Comparison of ENCODE assay signal across 16 cellular contexts in the genomic region with DNA sequence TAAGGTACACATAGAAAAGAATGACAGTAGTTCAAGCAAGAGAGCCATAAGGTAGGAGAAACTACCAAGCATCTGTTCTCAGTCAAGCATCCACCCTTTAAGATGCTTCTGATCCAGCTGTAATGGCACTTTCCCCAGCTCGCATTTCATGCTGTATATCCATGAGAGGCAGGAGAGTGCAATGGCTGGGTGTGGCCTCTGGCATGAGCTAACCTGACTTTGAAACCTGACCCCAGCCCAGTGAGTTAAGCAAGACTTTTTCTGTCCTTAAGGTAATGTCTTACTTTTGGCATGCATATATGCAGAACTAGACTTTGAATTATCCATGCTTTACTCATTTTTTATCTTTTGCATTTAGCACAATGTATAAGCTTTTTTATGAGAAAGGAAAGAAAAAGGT.
DNase-seq lines count a peak whose midpoint lies in the region; ATAC-seq and TF ChIP-seq lines count a peak whose summit lies in the region.
"Had no signal": no experiment of that assay in that cellular context is flagged by ENCODE, and none has a peak within 500 bp of the region (broad histone marks: within the 10 kb centered on the region; RNA-seq: fewer than 3 reads in every experiment).

No MANE protein-coding gene starts in this region.

- H3K9me3 ChIP-seq in left lung (no peaks in the 10 kb centered on the region), Peyer's patch (no peaks in the 10 kb centered on the region)

- H3K36me3 ChIP-seq in left lung (no peaks in the 10 kb centered on the region), Peyer's patch (no peaks in the 10 kb centered on the region)
- H3K36me3 ChIP-seq: heart right ventricle had no signal

- no peak overlapping the region for H3K4me3 Mint-ChIP-seq in WTC11
- H3K4me3 Mint-ChIP-seq in activated T-helper 1 cell treated with anti-CD3 and anti-CD28 coated beads, Interleukin-12 subunit alpha, Interleukin-12 subunit beta, Interleukin-2, Interleukin-4 antibody, amounts not matched to agents 30 ng/mL and 10 ng/mL and 1 ng/mL, durations not matched to agents 14 hours and 24 hours and 36 hours = no peak overlapping the region
- H3K4me3 Mint-ChIP-seq: natural killer cell treated with Interleukin-12 subunit alpha and Interleukin-12 subunit beta and Interleukin-15 and Interleukin-18, amount 100 ng/mL, for 72 hours had no signal

- no peaks in the 10 kb centered on the region for H3K27me3 Mint-ChIP-seq in WTC11 (ENCODE audit: low read depth)
- H3K27me3 Mint-ChIP-seq in activated T-helper 1 cell treated with anti-CD3 and anti-CD28 coated beads, Interleukin-12 subunit alpha, Interleukin-12 subunit beta, Interleukin-2, Interleukin-4 antibody, amounts not matched to agents 30 ng/mL and 10 ng/mL and 1 ng/mL, durations not matched to agents 14 hours and 24 hours and 36 hours (ENCODE audit: insufficient read depth) = no peaks in the 10 kb centered on the region
- H3K27me3 Mint-ChIP-seq: natural killer cell treated with Interleukin-12 subunit alpha and Interleukin-12 subunit beta and Interleukin-15 and Interleukin-18, amount 100 ng/mL, for 72 hours; progenitor cell of endocrine pancreas had no signal

- ATAC-seq in WTC11 (peak; percentile 94), left lung (peak; percentile 47), GM18907 (IDR thresholded peaks at IDR 0.05; ENCODE audit: unreplicated experiment) (no peak)
- ATAC-seq: heart right ventricle; natural killer cell treated with Interleukin-12 subunit alpha and Interleukin-12 subunit beta and Interleukin-15 and Interleukin-18, amount 100 ng/mL, for 72 hours had no signal

- DNase-seq in H4 (ENCODE audit: low spot score) (peak; percentile 39), NCI-H2171 treated with DMSO at 0.1 percent for 48 hours (lab: John Stamatoyannopoulos, UW) (peak; percentile 98), WTC11 (ENCODE audit: low spot score) (peak; percentile 28), left lung (no peak), Peyer's patch (no peak), 8988T (no peak)
- DNase-seq in activated T-helper 1 cell treated with anti-CD3 and anti-CD28 coated beads, Interleukin-12 subunit alpha, Interleukin-12 subunit beta, Interleukin-2, Interleukin-4 antibody, amounts not matched to agents 30 ng/mL and 10 ng/mL and 1 ng/mL, durations not matched to agents 14 hours and 24 hours and 36 hours (ENCODE audit: low spot score) = no peak
- DNase-seq: caudate nucleus; heart right ventricle; kidney glomerular epithelial cell; NCI-H1436; stimulated activated CD4-positive, alpha-beta T cell treated with anti-CD3 and anti-CD28 coated beads, Interleukin-4, amount 100 ng/mL, for 24 hours; T-helper 9 cell had no signal

- POLR2A ChIA-PET in WTC11 (lab: Charles Lee) = no interaction called here

- no peaks in the 10 kb centered on the region for H3K36me3 Mint-ChIP-seq in WTC11
- no peaks in the 10 kb centered on the region for H3K36me3 Mint-ChIP-seq in activated T-helper 1 cell treated with anti-CD3 and anti-CD28 coated beads, Interleukin-12 subunit alpha, Interleukin-12 subunit beta, Interleukin-2, Interleukin-4 antibody, amounts not matched to agents 30 ng/mL and 10 ng/mL and 1 ng/mL, durations not matched to agents 14 hours and 24 hours and 36 hours (ENCODE audit: low read depth)

- no peak overlapping the region for H3K27ac Mint-ChIP-seq in WTC11
- H3K27ac Mint-ChIP-seq in activated T-helper 1 cell treated with anti-CD3 and anti-CD28 coated beads, Interleukin-12 subunit alpha, Interleukin-12 subunit beta, Interleukin-2, Interleukin-4 antibody, amounts not matched to agents 30 ng/mL and 10 ng/mL and 1 ng/mL, durations not matched to agents 14 hours and 24 hours and 36 hours = no peak overlapping the region
- H3K27ac Mint-ChIP-seq: natural killer cell treated with Interleukin-12 subunit alpha and Interleukin-12 subunit beta and Interleukin-15 and Interleukin-18, amount 100 ng/mL, for 72 hours; progenitor cell of endocrine pancreas had no signal

- H3K9me3 Mint-ChIP-seq in WTC11 = peaks cover 17% of the 10 kb centered on the region
- H3K9me3 Mint-ChIP-seq in activated T-helper 1 cell treated with anti-CD3 and anti-CD28 coated beads, Interleukin-12 subunit alpha, Interleukin-12 subunit beta, Interleukin-2, Interleukin-4 antibody, amounts not matched to agents 30 ng/mL and 10 ng/mL and 1 ng/mL, durations not matched to agents 14 hours and 24 hours and 36 hours = no peaks in the 10 kb centered on the region

- intact Hi-C loops in left lung (cut with DNase I) = no loop called here
- intact Hi-C loops in activated T-helper 1 cell treated with anti-CD3 and anti-CD28 coated beads, Interleukin-12 subunit alpha, Interleukin-12 subunit beta, Interleukin-2, Interleukin-4 antibody, amounts not matched to agents 30 ng/mL and 10 ng/mL and 1 ng/mL, durations not matched to agents 14 hours and 24 hours and 36 hours (cut with micrococcal nuclease) = no loop called here

- H3K27ac ChIP-seq in left lung = no peak overlapping the region
- no peak overlapping the region for H3K27ac ChIP-seq in Peyer's patch
- H3K27ac ChIP-seq: heart right ventricle had no signal

- no peak overlapping the region for H3K4me3 ChIP-seq in left lung
- no peak overlapping the region for H3K4me3 ChIP-seq in Peyer's patch
- H3K4me3 ChIP-seq: heart right ventricle had no signal

- H3K27me3 ChIP-seq in left lung (no peaks in the 10 kb centered on the region), Peyer's patch (no peaks in the 10 kb centered on the region)
- H3K27me3 ChIP-seq: heart right ventricle had no signal

- H3K4me1 ChIP-seq in left lung = no peaks in the 10 kb centered on the region
- no peaks in the 10 kb centered on the region for H3K4me1 ChIP-seq in Peyer's patch
- H3K4me1 ChIP-seq: heart right ventricle had no signal

- H3K4me1 Mint-ChIP-seq in WTC11 = peaks cover 6% of the 10 kb centered on the region
- no peaks in the 10 kb centered on the region for H3K4me1 Mint-ChIP-seq in activated T-helper 1 cell treated with anti-CD3 and anti-CD28 coated beads, Interleukin-12 subunit alpha, Interleukin-12 subunit beta, Interleukin-2, Interleukin-4 antibody, amounts not matched to agents 30 ng/mL and 10 ng/mL and 1 ng/mL, durations not matched to agents 14 hours and 24 hours and 36 hours (ENCODE audit: low read depth)

- TF ChIP-seq CTCF in WTC11 (IDR thresholded peaks at IDR 0.05) (no peak), left lung (IDR thresholded peaks at IDR 0.05) (no peak), Peyer's patch (IDR thresholded peaks at IDR 0.05) (no peak)

- CTCF ChIA-PET in WTC11 (lab: Charles Lee) = no interaction called here

- no peak for TF ChIP-seq POLR2A in Peyer's patch (IDR thresholded peaks at IDR 0.05)

TF ChIP-seq in WTC11, 78 proteins besides CTCF, POLR2A, EP300 and RAD21 (continues in another document):
- TF ChIP-seq FOXP1 (CRISPR knock-in tag; IDR thresholded peaks at IDR 0.05; ENCODE audit: borderline replicate concordance) = no peak
- TF ChIP-seq, protein P1, sequence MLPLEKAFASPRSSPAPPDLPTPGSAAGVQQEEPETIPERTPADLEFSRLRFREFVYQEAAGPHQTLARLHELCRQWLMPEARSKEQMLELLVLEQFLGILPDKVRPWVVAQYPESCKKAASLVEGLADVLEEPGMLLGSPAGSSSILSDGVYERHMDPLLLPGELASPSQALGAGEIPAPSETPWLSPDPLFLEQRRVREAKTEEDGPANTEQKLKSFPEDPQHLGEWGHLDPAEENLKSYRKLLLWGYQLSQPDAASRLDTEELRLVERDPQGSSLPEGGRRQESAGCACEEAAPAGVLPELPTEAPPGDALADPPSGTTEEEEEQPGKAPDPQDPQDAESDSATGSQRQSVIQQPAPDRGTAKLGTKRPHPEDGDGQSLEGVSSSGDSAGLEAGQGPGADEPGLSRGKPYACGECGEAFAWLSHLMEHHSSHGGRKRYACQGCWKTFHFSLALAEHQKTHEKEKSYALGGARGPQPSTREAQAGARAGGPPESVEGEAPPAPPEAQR (CRISPR knock-in tag; IDR thresholded peaks at IDR 0.05) = no peak
- no peak for TF ChIP-seq ZNF263 (CRISPR knock-in tag; IDR thresholded peaks at IDR 0.05; ENCODE audit: low read depth)
- TF ChIP-seq CREB1 (CRISPR knock-in tag; IDR thresholded peaks at IDR 0.05) = no peak
- TF ChIP-seq, protein P2, sequence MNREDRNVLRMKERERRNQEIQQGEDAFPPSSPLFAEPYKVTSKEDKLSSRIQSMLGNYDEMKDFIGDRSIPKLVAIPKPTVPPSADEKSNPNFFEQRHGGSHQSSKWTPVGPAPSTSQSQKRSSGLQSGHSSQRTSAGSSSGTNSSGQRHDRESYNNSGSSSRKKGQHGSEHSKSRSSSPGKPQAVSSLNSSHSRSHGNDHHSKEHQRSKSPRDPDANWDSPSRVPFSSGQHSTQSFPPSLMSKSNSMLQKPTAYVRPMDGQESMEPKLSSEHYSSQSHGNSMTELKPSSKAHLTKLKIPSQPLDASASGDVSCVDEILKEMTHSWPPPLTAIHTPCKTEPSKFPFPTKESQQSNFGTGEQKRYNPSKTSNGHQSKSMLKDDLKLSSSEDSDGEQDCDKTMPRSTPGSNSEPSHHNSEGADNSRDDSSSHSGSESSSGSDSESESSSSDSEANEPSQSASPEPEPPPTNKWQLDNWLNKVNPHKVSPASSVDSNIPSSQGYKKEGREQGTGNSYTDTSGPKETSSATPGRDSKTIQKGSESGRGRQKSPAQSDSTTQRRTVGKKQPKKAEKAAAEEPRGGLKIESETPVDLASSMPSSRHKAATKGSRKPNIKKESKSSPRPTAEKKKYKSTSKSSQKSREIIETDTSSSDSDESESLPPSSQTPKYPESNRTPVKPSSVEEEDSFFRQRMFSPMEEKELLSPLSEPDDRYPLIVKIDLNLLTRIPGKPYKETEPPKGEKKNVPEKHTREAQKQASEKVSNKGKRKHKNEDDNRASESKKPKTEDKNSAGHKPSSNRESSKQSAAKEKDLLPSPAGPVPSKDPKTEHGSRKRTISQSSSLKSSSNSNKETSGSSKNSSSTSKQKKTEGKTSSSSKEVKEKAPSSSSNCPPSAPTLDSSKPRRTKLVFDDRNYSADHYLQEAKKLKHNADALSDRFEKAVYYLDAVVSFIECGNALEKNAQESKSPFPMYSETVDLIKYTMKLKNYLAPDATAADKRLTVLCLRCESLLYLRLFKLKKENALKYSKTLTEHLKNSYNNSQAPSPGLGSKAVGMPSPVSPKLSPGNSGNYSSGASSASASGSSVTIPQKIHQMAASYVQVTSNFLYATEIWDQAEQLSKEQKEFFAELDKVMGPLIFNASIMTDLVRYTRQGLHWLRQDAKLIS (CRISPR knock-in tag; IDR thresholded peaks at IDR 0.05; ENCODE audit: borderline replicate concordance) = no peak

Comparison
In these comparisons a context has a peak if more than half of its experiments do, and no peak if none do; other contexts are left out.
1. DNase-seq: peak in H4 (single experiment), NCI-H2171 treated with DMSO at 0.1 percent for 48 hours (single experiment) and WTC11 (single experiment); none in left lung (0 of 2), activated T-helper 1 cell treated with anti-CD3 and anti-CD28 coated beads, Interleukin-12 subunit alpha, Interleukin-12 subunit beta, Interleukin-2, Interleukin-4 antibody, amounts not matched to agents 30 ng/mL and 10 ng/mL and 1 ng/mL, durations not matched to agents 14 hours and 24 hours and 36 hours (single experiment), Peyer's patch (0 of 3) and 8988T (single experiment).